ENCODE assay signal across 23 cellular contexts in the genomic region with DNA sequence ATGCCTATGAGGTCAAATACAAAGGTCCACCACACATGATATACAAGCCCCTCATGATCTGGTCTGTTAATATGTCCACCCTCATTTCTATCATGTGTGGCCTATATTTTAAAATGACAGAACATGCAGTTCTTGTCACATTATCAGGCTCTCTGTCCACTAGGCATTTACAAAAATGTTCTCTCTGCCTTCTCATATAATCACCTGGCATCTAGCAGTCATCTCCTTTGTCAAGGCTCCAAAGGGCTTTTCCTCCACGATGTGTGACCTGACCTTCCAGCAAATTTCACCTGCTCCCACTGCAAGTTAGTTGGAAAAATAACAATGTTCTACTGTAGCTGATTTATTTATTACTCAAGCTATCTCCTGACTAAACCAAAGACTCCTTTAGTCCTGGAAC.
DNase-seq lines count a peak whose midpoint lies in the region; ATAC-seq and TF ChIP-seq lines count a peak whose summit lies in the region.
"Had no signal": no experiment of that assay in that cellular context is flagged by ENCODE, and none has a peak within 500 bp of the region (broad histone marks: within the 10 kb centered on the region; RNA-seq: fewer than 3 reads in every experiment).

No MANE protein-coding gene starts in this region.

- H3K36me3 ChIP-seq in ascending aorta (peaks cover 0 to 12% of the 10 kb centered on the region in 2 donors), gastroesophageal sphincter (peaks cover 0 to 26% of the 10 kb centered on the region in 2 donors), sigmoid colon (peaks cover 0 to 17% (median 4%) of the 10 kb centered on the region in 4 donors)

- peaks cover 2% of the 10 kb centered on the region for H3K9me3 Mint-ChIP-seq in activated CD4-positive, alpha-beta memory T cell treated with anti-CD3 and anti-CD28 coated beads for 36 hours

- TF ChIP-seq POLR2A in gastroesophageal sphincter (IDR thresholded peaks at IDR 0.05) = no peak
- TF ChIP-seq POLR2A in sigmoid colon (IDR thresholded peaks at IDR 0.05) = no peak

- no peak for DNase-seq in ascending aorta (ENCODE audit: low spot score in 2 of 2)
- no peak for DNase-seq in sigmoid colon
- no peak for DNase-seq in activated CD4-positive, alpha-beta memory T cell treated with anti-CD3 and anti-CD28 coated beads for 36 hours
- DNase-seq: BE2C, DMS53, GDM1, KBM-7, MM.1S, NCI-H1048, NCI-H1436, NCI-H187 treated with DMSO at 0.1 percent for 48 hours, NCI-H2107, NCI-H446 treated with DMSO at 0.1 percent for 48 hours, NCI-H526 treated with DMSO at 0.1 percent for 48 hours, PC-9, RPMI8226, SHP77, SW 1271 had no signal

- WGBS in gastroesophageal sphincter (ENCODE audit: low coverage in 1 of 2), 2 donors = 0 to 20% methylated on average over 1 of the region's 1 CpG
- 11 to 51% methylated on average over 1 of the region's 1 CpG for WGBS in sigmoid colon, 2 donors

- H3K27me3 Mint-ChIP-seq in activated CD4-positive, alpha-beta memory T cell treated with anti-CD3 and anti-CD28 coated beads for 36 hours = peaks cover 3% of the 10 kb centered on the region

- CTCF ChIA-PET in activated CD4-positive, alpha-beta memory T cell treated with anti-CD3 and anti-CD28 coated beads for 36 hours (lab: Charles Lee) = no interaction called here

- H3K9me3 ChIP-seq in ascending aorta (no peaks in the 10 kb centered on the region), gastroesophageal sphincter (no peaks in the 10 kb centered on the region), sigmoid colon (no peaks in the 10 kb centered on the region)
- H3K9me3 ChIP-seq: BE2C had no signal

- ATAC-seq in gastroesophageal sphincter = no peak
- no peak for ATAC-seq in GM21515 (IDR thresholded peaks at IDR 0.05; ENCODE audit: unreplicated experiment)
- ATAC-seq in GM21717 (IDR thresholded peaks at IDR 0.05; ENCODE audit: unreplicated experiment) = no peak
- ATAC-seq in HG03378 (IDR thresholded peaks at IDR 0.05; ENCODE audit: unreplicated experiment) = no peak

- POLR2A ChIA-PET in activated CD4-positive, alpha-beta memory T cell treated with anti-CD3 and anti-CD28 coated beads for 36 hours (lab: Charles Lee) = no interaction called here

- H3K27ac Mint-ChIP-seq in activated CD4-positive, alpha-beta memory T cell treated with anti-CD3 and anti-CD28 coated beads for 36 hours = no peak overlapping the region

- no peaks in the 10 kb centered on the region for H3K4me1 Mint-ChIP-seq in activated CD4-positive, alpha-beta memory T cell treated with anti-CD3 and anti-CD28 coated beads for 36 hours (ENCODE audit: low read depth)

- no peak overlapping the region for H3K4me3 ChIP-seq in ascending aorta
- no peak overlapping the region for H3K4me3 ChIP-seq in gastroesophageal sphincter
- no peak overlapping the region for H3K4me3 ChIP-seq in sigmoid colon
- H3K4me3 ChIP-seq: PC-9, SK-N-MC had no signal

- TF ChIP-seq CTCF in ascending aorta (IDR thresholded peaks at IDR 0.05) (no peak), gastroesophageal sphincter (IDR thresholded peaks at IDR 0.05) (peak in 1 of 4 experiments; percentile 4), sigmoid colon (IDR thresholded peaks at IDR 0.05) (no peak)

- H3K4me3 Mint-ChIP-seq in activated CD4-positive, alpha-beta memory T cell treated with anti-CD3 and anti-CD28 coated beads for 36 hours = no peak overlapping the region

- TF ChIP-seq EP300 in gastroesophageal sphincter (IDR thresholded peaks at IDR 0.05) = no peak
- no peak for TF ChIP-seq EP300 in sigmoid colon (IDR thresholded peaks at IDR 0.05)

- H3K27me3 ChIP-seq in ascending aorta (no peaks in the 10 kb centered on the region), gastroesophageal sphincter (no peaks in the 10 kb centered on the region), sigmoid colon (no peaks in the 10 kb centered on the region)
- H3K27me3 ChIP-seq: BE2C had no signal

- H3K4me1 ChIP-seq in ascending aorta (peaks cover 0 to 26% of the 10 kb centered on the region in 2 donors), gastroesophageal sphincter (peaks cover 35 to 66% (median 48%) of the 10 kb centered on the region in 3 donors), sigmoid colon (peaks cover 0 to 61% (median 59%) of the 10 kb centered on the region in 4 donors)

- no peaks in the 10 kb centered on the region for H3K36me3 Mint-ChIP-seq in activated CD4-positive, alpha-beta memory T cell treated with anti-CD3 and anti-CD28 coated beads for 36 hours

- intact Hi-C loops in ascending aorta (cut with DNase I) (no loop called here), sigmoid colon (cut with DNase I) (no loop called here)
- intact Hi-C loops in activated CD4-positive, alpha-beta memory T cell treated with anti-CD3 and anti-CD28 coated beads for 36 hours (cut with micrococcal nuclease) = no loop called here

- H3K27ac ChIP-seq in ascending aorta (peak overlapping the region; percentile 37 to 67), gastroesophageal sphincter (peak overlapping the region; percentile 16 to 78 (median 76)), sigmoid colon (peak overlapping the region; percentile 10 to 78 (median 74))
- H3K27ac ChIP-seq: PC-9, SK-N-MC had no signal
